ENCODE assay signal across 9 cellular contexts in the genomic region with DNA sequence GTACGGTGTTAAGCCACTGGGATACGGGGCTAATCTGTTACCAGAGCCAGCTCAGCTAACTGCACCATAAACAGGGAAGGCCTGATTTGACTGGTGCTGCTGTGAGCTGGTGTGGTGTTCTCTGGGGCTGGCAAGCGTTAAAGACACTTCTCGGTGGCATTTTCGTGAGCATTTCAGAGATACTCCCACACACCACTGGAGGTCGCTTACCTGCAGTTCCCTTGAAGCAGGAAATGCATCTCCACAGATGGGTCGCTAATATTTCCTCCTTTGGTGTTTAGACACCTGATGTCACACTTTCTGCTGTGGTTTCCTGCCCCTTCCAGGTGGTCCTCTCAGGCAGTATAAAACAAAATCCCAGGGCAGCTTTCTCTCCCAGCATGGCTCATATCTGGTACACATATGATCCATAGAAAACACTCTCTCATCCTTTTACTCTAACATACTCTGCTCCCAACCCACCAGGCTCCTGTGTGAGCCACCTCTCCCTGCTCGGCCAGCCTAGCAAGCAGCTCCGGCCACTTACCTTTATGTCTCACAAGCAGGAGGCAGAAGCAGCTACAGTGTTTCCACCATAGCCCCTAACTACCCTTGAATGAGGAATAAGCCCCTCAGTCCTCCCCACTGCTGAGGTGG.
A peak's percentile ranks its signal among the peaks of the same experiment; 100 is the strongest.
DNase-seq lines count a peak whose midpoint lies in the region; ATAC-seq and TF ChIP-seq lines count a peak whose summit lies in the region.
"Had no signal": no experiment of that assay in that cellular context is flagged by ENCODE, and none has a peak within 500 bp of the region (broad histone marks: within the 10 kb centered on the region; RNA-seq: fewer than 3 reads in every experiment).

No MANE protein-coding gene starts in this region.

- 45 to 46% (median 46%) methylated on average over 9 of the region's 9 CpGs for WGBS in psoas muscle, 3 donors

- H3K9me3 Mint-ChIP-seq in CD8-positive, alpha-beta T cell = no peaks in the 10 kb centered on the region
- H3K9me3 Mint-ChIP-seq in activated T-helper 17 cell treated with anti-CD3 and anti-CD28 coated beads, Interleukin-2, amount 50 U/mL, for 72 hours = no peaks in the 10 kb centered on the region

- H3K9me3 ChIP-seq in T-helper 17 cell (ENCODE audit: control insufficient read depth, low read length, poor library complexity, severe bottlenecking) (no peaks in the 10 kb centered on the region), psoas muscle (no peaks in the 10 kb centered on the region)
- H3K9me3 ChIP-seq in CD8-positive, alpha-beta T cell (ENCODE audit: low read length) = no peaks in the 10 kb centered on the region

- no peak for TF ChIP-seq CTCF in CD8-positive, alpha-beta T cell (IDR thresholded peaks at IDR 0.05)
- no peak for TF ChIP-seq CTCF in psoas muscle (IDR thresholded peaks at IDR 0.05)

- peaks cover 2% of the 10 kb centered on the region for H3K4me1 Mint-ChIP-seq in T-helper 17 cell
- H3K4me1 Mint-ChIP-seq in CD8-positive, alpha-beta T cell (ENCODE audit: low read depth) = no peaks in the 10 kb centered on the region
- H3K4me1 Mint-ChIP-seq in activated T-helper 17 cell treated with anti-CD3 and anti-CD28 coated beads, Interleukin-2, amount 50 U/mL, for 72 hours = no peaks in the 10 kb centered on the region

- no peak overlapping the region for H3K27ac ChIP-seq in CD8-positive, alpha-beta T cell (ENCODE audit: low read depth, low read length)
- H3K27ac ChIP-seq in psoas muscle = no peak overlapping the region
- H3K27ac ChIP-seq: cardiac muscle cell had no signal

- H3K27me3 Mint-ChIP-seq in T-helper 17 cell = peaks cover 37% of the 10 kb centered on the region
- peaks cover 12% of the 10 kb centered on the region for H3K27me3 Mint-ChIP-seq in CD8-positive, alpha-beta T cell (ENCODE audit: low read depth)
- H3K27me3 Mint-ChIP-seq in activated T-helper 17 cell treated with anti-CD3 and anti-CD28 coated beads, Interleukin-2, amount 50 U/mL, for 72 hours = peaks cover 14% of the 10 kb centered on the region

- CTCF ChIA-PET in CD8-positive, alpha-beta T cell (lab: Charles Lee) = no interaction called here

- intact Hi-C loops in CD8-positive, alpha-beta T cell (cut with DNase I, micrococcal nuclease) = no loop called here
- intact Hi-C loops in psoas muscle (cut with DNase I) = no loop called here

- H3K36me3 Mint-ChIP-seq in T-helper 17 cell (ENCODE audit: low read depth) = no peaks in the 10 kb centered on the region
- H3K36me3 Mint-ChIP-seq in CD8-positive, alpha-beta T cell = no peaks in the 10 kb centered on the region
- no peaks in the 10 kb centered on the region for H3K36me3 Mint-ChIP-seq in activated T-helper 17 cell treated with anti-CD3 and anti-CD28 coated beads, Interleukin-2, amount 50 U/mL, for 72 hours (ENCODE audit: low read depth)

- no peak overlapping the region for H3K27ac Mint-ChIP-seq in T-helper 17 cell
- H3K27ac Mint-ChIP-seq in CD8-positive, alpha-beta T cell = no peak overlapping the region
- H3K27ac Mint-ChIP-seq in activated T-helper 17 cell treated with anti-CD3 and anti-CD28 coated beads, Interleukin-2, amount 50 U/mL, for 72 hours = no peak overlapping the region

- H3K4me3 ChIP-seq in CD8-positive, alpha-beta T cell (ENCODE audit: low read depth, low read length) = no peak overlapping the region
- no peak overlapping the region for H3K4me3 ChIP-seq in psoas muscle
- H3K4me3 ChIP-seq: cardiac muscle cell had no signal

- POLR2A ChIA-PET in CD8-positive, alpha-beta T cell (lab: Charles Lee) = no interaction called here

- H3K36me3 ChIP-seq in CD8-positive, alpha-beta T cell (ENCODE audit: insufficient read depth, low read length) = no peaks in the 10 kb centered on the region
- H3K36me3 ChIP-seq in psoas muscle (ENCODE audit: insufficient read depth in 1 of 2, low read depth in 1 of 2) = no peaks in the 10 kb centered on the region
- H3K36me3 ChIP-seq: cardiac muscle cell had no signal

- no peak overlapping the region for H3K4me3 Mint-ChIP-seq in T-helper 17 cell
- no peak overlapping the region for H3K4me3 Mint-ChIP-seq in CD8-positive, alpha-beta T cell
- H3K4me3 Mint-ChIP-seq in activated T-helper 17 cell treated with anti-CD3 and anti-CD28 coated beads, Interleukin-2, amount 50 U/mL, for 72 hours = no peak overlapping the region

- peak; percentile 62 for DNase-seq in ELF-1 (ENCODE audit: low read depth, low spot score)
- no peak for DNase-seq in T-helper 17 cell
- DNase-seq in CD8-positive, alpha-beta T cell = no peak
- no peak for DNase-seq in psoas muscle
- DNase-seq in stimulated activated CD4-positive, alpha-beta T cell treated with anti-CD3 and anti-CD28 coated beads, Interleukin-12 subunit alpha, Interleukin-12 subunit beta, amount 100 ng/mL, for 4 hours = no peak

- H3K4me1 ChIP-seq in CD8-positive, alpha-beta T cell (ENCODE audit: insufficient read depth, low read length) = no peaks in the 10 kb centered on the region
- H3K4me1 ChIP-seq in psoas muscle = no peaks in the 10 kb centered on the region

- ATAC-seq in GM19351 (IDR thresholded peaks at IDR 0.05; ENCODE audit: unreplicated experiment) (peak; percentile 100), HG03135 (IDR thresholded peaks at IDR 0.05; ENCODE audit: unreplicated experiment) (peak; percentile 99), T-helper 17 cell (peak; percentile 50), psoas muscle (no peak)
- no peak for ATAC-seq in CD8-positive, alpha-beta T cell
- ATAC-seq in activated T-helper 17 cell treated with anti-CD3 and anti-CD28 coated beads, Interleukin-2, amount 50 U/mL, for 72 hours (replicated peaks) = no peak

- H3K27me3 ChIP-seq in CD8-positive, alpha-beta T cell (ENCODE audit: insufficient read depth, low read length) = no peaks in the 10 kb centered on the region
- no peaks in the 10 kb centered on the region for H3K27me3 ChIP-seq in psoas muscle (ENCODE audit: insufficient read depth in 3 of 3, low read length in 2 of 3)
- H3K27me3 ChIP-seq: cardiac muscle cell had no signal

Comparison
In these comparisons a context has a peak if more than half of its experiments do, and no peak if none do; other contexts are left out.
1. ATAC-seq: peak in GM19351 (single experiment), HG03135 (single experiment) and T-helper 17 cell (single experiment); none in CD8-positive, alpha-beta T cell (single experiment), activated T-helper 17 cell treated with anti-CD3 and anti-CD28 coated beads, Interleukin-2, amount 50 U/mL, for 72 hours (single experiment) and psoas muscle (0 of 4).